24 cellular contexts compared by ENCODE assay signal in the genomic region with DNA sequence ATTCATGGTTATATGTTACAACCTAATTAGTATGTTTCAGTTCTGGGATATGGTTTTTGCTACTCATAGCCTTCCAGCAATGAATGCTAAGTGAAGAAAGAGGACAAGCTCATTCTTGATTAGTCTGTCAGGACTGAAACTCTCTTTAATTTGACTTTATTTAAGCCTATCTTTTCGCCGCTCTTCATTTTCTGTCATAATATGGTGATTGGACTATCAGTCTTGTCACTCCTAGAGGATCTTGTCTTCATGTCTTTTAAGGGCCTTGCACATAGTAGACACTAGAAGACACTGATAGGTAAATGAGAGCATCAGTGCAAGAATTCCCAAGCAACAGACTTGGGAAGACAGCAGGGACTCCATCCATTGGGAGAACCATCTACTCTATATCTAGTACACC.
"Had no signal": no experiment of that assay in that cellular context is flagged by ENCODE, and none has a peak within 500 bp of the region (broad histone marks: within the 10 kb centered on the region; RNA-seq: fewer than 3 reads in every experiment).

No MANE protein-coding gene starts in this region.

- H3K27ac ChIP-seq: stomach, suprapubic skin, testis, thoracic aorta, thyroid gland, tibial artery, tibial nerve, transverse colon, upper lobe of left lung, upper lobe of right lung, uterus, vagina had no signal

- H3K27me3 ChIP-seq: stomach, suprapubic skin, testis, thyroid gland, tibial nerve, transverse colon, upper lobe of left lung, upper lobe of right lung, uterus, vagina had no signal

- DNase-seq: stimulated activated CD4-positive, alpha-beta T cell treated with anti-CD3 and anti-CD28 coated beads, Interleukin-2, amount 100 ng/mL, for 48 hours; stimulated activated CD4-positive, alpha-beta T cell treated with anti-CD3 and anti-CD28 coated beads, Interleukin-4, amount 100 ng/mL, for 1 hour; stimulated activated CD4-positive, alpha-beta T cell treated with anti-CD3 and anti-CD28 coated beads, Interleukin-4, amount 100 ng/mL, for 24 hours; stimulated activated CD4-positive, alpha-beta T cell treated with anti-CD3 and anti-CD28 coated beads, Interleukin-4, amount 100 ng/mL, for 4 hours; stimulated activated CD8-positive, alpha-beta memory T cell treated with anti-CD3 and anti-CD28 coated beads, Interleukin-4, amount 100 ng/mL, for 48 hours; stimulated activated naive B cell treated with anti-CD40 and anti-IgM and Interleukin-4, amounts not matched to agents 10 μg/mL and 1 μg/mL and 100 μg/mL, for 72 hours; stimulated activated naive CD4-positive, alpha-beta T cell; stimulated activated naive CD4-positive, alpha-beta T cell treated with Interleukin-2 at 50 U/mL for 16 hours; stimulated activated naive CD8-positive, alpha-beta T cell treated with anti-CD3 and anti-CD28 coated beads, Interleukin-15, amount 100 ng/mL, for 72 hours; stimulated activated naive CD8-positive, alpha-beta T cell treated with anti-CD3 and anti-CD28 coated beads, Interleukin-15, Interleukin-2, amounts not matched to agents 100 U/mL and 50 U/mL, for 24 hours; stomach; substantia nigra; testis; thyroid gland; tibial artery; transverse colon; trophoblast cell; upper lobe of left lung; uterus had no signal

- H3K9me3 ChIP-seq: stomach, suprapubic skin, testis, thoracic aorta, thyroid gland, tibial artery, tibial nerve, transverse colon, upper lobe of left lung, upper lobe of right lung, uterus, vagina had no signal

- H3K36me3 ChIP-seq: stomach, suprapubic skin, thoracic aorta, thyroid gland, tibial artery, tibial nerve, transverse colon, upper lobe of left lung, upper lobe of right lung, uterus, vagina had no signal

- H3K4me3 ChIP-seq: stomach, suprapubic skin, testis, thoracic aorta, thyroid gland, tibial artery, tibial nerve, transverse colon, upper lobe of left lung, upper lobe of right lung, uterus, vagina had no signal
